8 cellular contexts compared by ENCODE assay signal in genomic region chr6:43517503-43518357, GRCh38. TPM values are rescaled to one million over a fixed set of nuclear protein-coding genes. Genes with fewer than 3 reads are reported as not detected.
DNase-seq lines count a peak whose midpoint lies in the region; ATAC-seq, FAIRE-seq and TF ChIP-seq lines count a peak whose summit lies in the region.

No MANE protein-coding gene starts in this region.

- H3K9ac ChIP-seq in endocrine pancreas (ENCODE audit: control insufficient read depth, insufficient read depth, low read length) = peak overlapping the region; percentile 94

- WGBS in psoas muscle, 3 donors = 2 to 5% (median 4%) methylated on average over 10 of the region's 10 CpGs

- TF ChIP-seq CTCF in psoas muscle (IDR thresholded peaks at IDR 0.05) = no peak

- FAIRE-seq in GM12891 (lab: Jason Lieb, UNC) = peak; percentile 59

- ATAC-seq in psoas muscle = no peak
- ATAC-seq in GM21423 (IDR thresholded peaks at IDR 0.05; ENCODE audit: unreplicated experiment) = no peak

- H3K9me3 ChIP-seq in endocrine pancreas (ENCODE audit: control insufficient read depth, low read length) (no peaks in the 10 kb centered on the region), psoas muscle (no peaks in the 10 kb centered on the region)

- no peak for TF ChIP-seq POLR2A in GM12891 (IDR thresholded peaks at IDR 0.05; ENCODE audit: low read depth, low read length)

- peak overlapping the region; percentile 77 for H3K4me3 ChIP-seq in endocrine pancreas (ENCODE audit: control insufficient read depth, insufficient read depth, low read length)
- H3K4me3 ChIP-seq in psoas muscle = peak overlapping the region; percentile 94

- H3K36me3 ChIP-seq in endocrine pancreas (ENCODE audit: control insufficient read depth, insufficient read depth, low read length) (peaks cover 3% of the 10 kb centered on the region), psoas muscle (ENCODE audit: insufficient read depth in 1 of 2, low read depth in 1 of 2) (peaks cover 18 to 69% of the 10 kb centered on the region in 2 donors)

- H3K27me3 ChIP-seq in endocrine pancreas (ENCODE audit: control insufficient read depth, insufficient read depth, low read length) (no peaks in the 10 kb centered on the region), psoas muscle (ENCODE audit: insufficient read depth in 3 of 3, low read length in 2 of 3) (no peaks in the 10 kb centered on the region)

- intact Hi-C loops in psoas muscle (cut with DNase I) = loop anchor here in 1 of 2 donors (10.0 kb wide), 1 partner anchor 623 kb away; a partner anchor contains a TSS

- DNase-seq in GM12891 (ENCODE audit: insufficient read length, low spot score) (no peak), NCI-H69 (lab: John Stamatoyannopoulos, UW) (peak; percentile 51), psoas muscle (no peak), COLO829 (ENCODE audit: low spot score) (no peak), D341Med (ENCODE audit: low spot score) (no peak)
- no peak for DNase-seq in activated naive CD4-positive, alpha-beta T cell (lab: John Stamatoyannopoulos, UW)

- H3K27ac ChIP-seq in psoas muscle = peak overlapping the region; percentile 94

- H3K4me1 ChIP-seq in endocrine pancreas (ENCODE audit: control insufficient read depth, insufficient read depth, low read length) = peaks cover 8% of the 10 kb centered on the region
- H3K4me1 ChIP-seq in psoas muscle = peaks cover 30% of the 10 kb centered on the region

TF ChIP-seq in GM12891, 5 proteins besides CTCF, POLR2A, EP300 and RAD21:
- TF ChIP-seq POU2F2 (IDR thresholded peaks at IDR 0.05; ENCODE audit: low read depth, low read length) = no peak
- TF ChIP-seq SPI1 (IDR thresholded peaks at IDR 0.05; ENCODE audit: low read depth, low read length) = no peak
- no peak for TF ChIP-seq POLR2AphosphoS5 (IDR thresholded peaks at IDR 0.05; ENCODE audit: low read depth, low read length)
- no peak for TF ChIP-seq PAX5 (IDR thresholded peaks at IDR 0.05; ENCODE audit: insufficient read depth, low read length, severe bottlenecking)
- TF ChIP-seq TAF1 (IDR thresholded peaks at IDR 0.05; ENCODE audit: low read depth, low read length) = no peak

RNA-seq across cellular contexts. Expression of gene POLR1C, which starts 0.8 kb away (rescaled TPM):
- 52.9 TPM for polyA plus RNA-seq in GM12891 (2012; ENCODE audit: low read depth, missing spikeins)
- 10 to 100 TPM; 17.5 to 27.8 (median 24.1) TPM for total RNA-seq in psoas muscle
- polyA plus RNA-seq in psoas muscle = 10 to 100 TPM; 23.4 to 64.5 (median 43.2) TPM

RNA-seq across cellular contexts. Expression of gene YIPF3, which starts 1.0 kb away (rescaled TPM):
- polyA plus RNA-seq in GM12891 (2012; ENCODE audit: low read depth, missing spikeins) = 45.0 TPM
- total RNA-seq in psoas muscle = 10 to 100 TPM; 57.9 to 71.4 (median 63.0) TPM
- polyA plus RNA-seq in psoas muscle = 10 to 100 TPM; 57.7 to 91.5 (median 71.8) TPM

RNA-seq across cellular contexts. Expression of gene LRRC73, which starts 7.6 kb away (rescaled TPM):
- not detected for polyA plus RNA-seq in GM12891 (2012; ENCODE audit: low read depth, missing spikeins)
- total RNA-seq in psoas muscle = under 1 TPM in 1 of 4 donors, not detected in 3; 0.20 TPM
- polyA plus RNA-seq in psoas muscle = under 1 TPM; 0.10 to 0.29 (median 0.26) TPM

RNA-seq across cellular contexts. Expression of gene TJAP1, which starts 40.4 kb away (rescaled TPM):
- 12.6 TPM for polyA plus RNA-seq in GM12891 (2012; ENCODE audit: low read depth, missing spikeins)
- 10 to 100 TPM; 31.4 to 39.9 (median 36.3) TPM for total RNA-seq in psoas muscle
- polyA plus RNA-seq in psoas muscle = 10 to 100 TPM; 18.0 to 35.2 (median 20.8) TPM

RNA-seq across cellular contexts. Expression of gene XPO5, which starts 58.1 kb away (rescaled TPM):
- polyA plus RNA-seq in GM12891 (2012; ENCODE audit: low read depth, missing spikeins) = 18.6 TPM
- 10 to 100 TPM; 17.5 to 40.1 (median 20.1) TPM for total RNA-seq in psoas muscle
- polyA plus RNA-seq in psoas muscle = 10 to 100 TPM; 12.3 to 21.7 (median 12.8) TPM
